8 cellular contexts compared by ENCODE assay signal in the genomic region with DNA sequence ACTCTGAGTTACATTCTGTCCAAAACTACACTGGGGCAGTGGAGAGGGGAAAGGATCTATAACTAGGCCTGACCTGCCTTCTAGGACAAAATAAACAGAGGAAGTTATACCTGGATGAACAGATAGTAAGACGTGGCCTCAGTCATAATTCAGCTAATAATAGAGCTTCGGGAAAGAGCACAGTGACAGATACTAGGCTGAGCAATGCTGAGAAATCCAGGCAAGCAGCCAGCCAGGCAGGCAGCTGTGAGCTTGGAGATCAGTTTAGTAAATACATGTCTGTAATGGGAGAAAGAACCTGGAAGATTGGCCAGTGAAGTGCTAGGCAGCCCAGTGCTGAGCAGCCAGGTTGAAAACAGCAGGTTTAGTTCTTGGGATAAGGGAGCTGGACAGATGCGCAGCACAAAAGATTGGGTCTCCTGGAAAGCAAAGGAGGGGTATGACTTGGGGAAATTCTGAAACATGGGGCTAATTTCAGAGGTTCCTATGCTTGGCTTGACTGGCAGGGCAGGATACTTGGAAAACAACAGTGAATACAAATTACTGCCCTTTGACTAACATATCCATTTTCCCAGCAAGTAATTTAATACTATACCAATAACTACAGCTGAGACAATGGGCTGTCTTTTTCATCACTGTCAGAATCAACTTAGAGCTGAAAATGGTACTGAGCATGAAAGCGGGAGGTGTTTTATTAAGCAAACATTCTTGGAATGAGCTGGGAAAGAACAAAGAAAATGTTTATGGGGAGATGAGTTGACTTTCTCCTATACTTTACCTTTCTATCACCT.
A peak's percentile ranks its signal among the peaks of the same experiment; 100 is the strongest.
DNase-seq lines count a peak whose midpoint lies in the region; ATAC-seq and TF ChIP-seq lines count a peak whose summit lies in the region.

No MANE protein-coding gene starts in this region.

- no peak overlapping the region for H3K4me3 ChIP-seq in colonic mucosa

- H3K27me3 ChIP-seq in colonic mucosa: no peaks in the 10 kb centered on the region

- no peaks in the 10 kb centered on the region for H3K4me1 ChIP-seq in colonic mucosa

- H3K9ac ChIP-seq in colonic mucosa (ENCODE audit: low read depth in 2 of 2, low read length in 2 of 2): no peak overlapping the region

- intact Hi-C loops in colonic mucosa (cut with DNase I): no loop called here

- no peaks in the 10 kb centered on the region for H3K36me3 ChIP-seq in colonic mucosa

- H3K9me3 ChIP-seq in colonic mucosa: no peaks in the 10 kb centered on the region

- peak; percentile 78 for DNase-seq in NCI-H128 (lab: John Stamatoyannopoulos, UW; ENCODE audit: unreplicated experiment)
- peak in 46 of 56 donors; percentile 3 to 81 (median 26) for DNase-seq in amygdala (lab: John Stamatoyannopoulos, UW)
- DNase-seq in hypothalamus (lab: John Stamatoyannopoulos, UW): peak in 37 of 51 donors; percentile 1 to 72 (median 20)
- DNase-seq in ureter (ENCODE audit: low spot score): peak; percentile 66
- DNase-seq in colonic mucosa: no peak
- no peak for DNase-seq in foreskin melanocyte

- no peak for TF ChIP-seq CTCF in colonic mucosa (IDR thresholded peaks at IDR 0.05)

- no peak for ATAC-seq in HG03039 (IDR thresholded peaks at IDR 0.05; ENCODE audit: unreplicated experiment)
- no peak for ATAC-seq in GM18909 (IDR thresholded peaks at IDR 0.05; ENCODE audit: poor library complexity, unreplicated experiment)

- H3K27ac ChIP-seq in colonic mucosa: no peak overlapping the region

Comparison
In these comparisons a context has a peak if more than half of its experiments do, and no peak if none do; other contexts are left out.
1. DNase-seq: peak in NCI-H128 (single experiment), amygdala (46 of 56), hypothalamus (37 of 51) and ureter (single experiment); none in colonic mucosa (single experiment) and foreskin melanocyte (single experiment).